8 cellular contexts compared by ENCODE assay signal in genomic region chr7:22173884-22174573, GRCh38.
A peak's percentile ranks its signal among the peaks of the same experiment; 100 is the strongest.
DNase-seq lines count a peak whose midpoint lies in the region; ATAC-seq and TF ChIP-seq lines count a peak whose summit lies in the region.

No MANE protein-coding gene starts in this region.

- H3K4me1 Mint-ChIP-seq in activated T-helper 17 cell treated with anti-CD3 and anti-CD28 coated beads, Interleukin-2, amount 50 U/mL, for 72 hours = peaks cover 5% of the 10 kb centered on the region
- no peaks in the 10 kb centered on the region for H3K4me1 Mint-ChIP-seq in HFFc6 (ENCODE audit: low read depth)

- peaks cover 14% of the 10 kb centered on the region for H3K27me3 Mint-ChIP-seq in activated T-helper 17 cell treated with anti-CD3 and anti-CD28 coated beads, Interleukin-2, amount 50 U/mL, for 72 hours
- peaks cover 5% of the 10 kb centered on the region; the same call in 1 of the 2 replicates for H3K27me3 Mint-ChIP-seq in HFFc6 (ENCODE audit: insufficient read depth)

- DNase-seq in GF-D8 (lab: John Stamatoyannopoulos, UW) (peak; percentile 49), NCI-H748 (lab: John Stamatoyannopoulos, UW; ENCODE audit: unreplicated experiment) (no peak), NCI-H1930 (lab: John Stamatoyannopoulos, UW) (no peak), HFFc6 (no peak), C1 segment of cervical spinal cord (lab: John Stamatoyannopoulos, UW) (no peak)

- no peak for TF ChIP-seq CTCF in HFFc6 (IDR thresholded peaks at IDR 0.05)

- peak overlapping the region; percentile 37 for H3K27ac Mint-ChIP-seq in activated T-helper 17 cell treated with anti-CD3 and anti-CD28 coated beads, Interleukin-2, amount 50 U/mL, for 72 hours
- H3K27ac Mint-ChIP-seq in HFFc6 = no peak overlapping the region

- ATAC-seq in GM19438 (IDR thresholded peaks at IDR 0.05; ENCODE audit: low read depth, unreplicated experiment) (peak; percentile 90), HG03378 (IDR thresholded peaks at IDR 0.05; ENCODE audit: unreplicated experiment) (peak; percentile 98)
- peak; percentile 87 for ATAC-seq in activated T-helper 17 cell treated with anti-CD3 and anti-CD28 coated beads, Interleukin-2, amount 50 U/mL, for 72 hours (replicated peaks)

- H3K36me3 Mint-ChIP-seq in activated T-helper 17 cell treated with anti-CD3 and anti-CD28 coated beads, Interleukin-2, amount 50 U/mL, for 72 hours (ENCODE audit: low read depth) = no peaks in the 10 kb centered on the region
- no peaks in the 10 kb centered on the region for H3K36me3 Mint-ChIP-seq in HFFc6 (ENCODE audit: low read depth)

- H3K4me3 Mint-ChIP-seq in activated T-helper 17 cell treated with anti-CD3 and anti-CD28 coated beads, Interleukin-2, amount 50 U/mL, for 72 hours = peak overlapping the region; percentile 19
- no peak overlapping the region for H3K4me3 Mint-ChIP-seq in HFFc6

- no peaks in the 10 kb centered on the region for H3K9me3 Mint-ChIP-seq in activated T-helper 17 cell treated with anti-CD3 and anti-CD28 coated beads, Interleukin-2, amount 50 U/mL, for 72 hours
- H3K9me3 Mint-ChIP-seq in HFFc6 = no peaks in the 10 kb centered on the region
